Comparison of ENCODE assay signal across 7 cellular contexts in the genomic region with DNA sequence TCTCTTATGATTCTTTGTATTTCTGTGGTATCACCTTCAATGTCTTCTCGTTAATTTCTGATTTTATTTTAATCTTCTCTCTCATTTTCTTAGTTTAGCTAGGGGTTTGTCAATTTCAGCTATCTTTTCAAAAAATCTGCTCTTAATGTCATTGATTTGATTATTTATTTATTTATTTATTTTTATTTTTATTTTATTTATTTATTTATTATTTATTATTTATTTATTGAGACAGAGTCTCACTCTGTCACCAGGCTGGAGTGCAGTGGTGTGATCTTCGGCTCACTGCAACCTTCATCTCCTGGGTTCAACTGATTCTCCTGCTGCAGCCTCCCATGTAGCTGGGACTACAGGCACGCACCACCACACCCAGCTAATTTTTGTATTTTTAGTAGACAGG.
"Had no signal": no experiment of that assay in that cellular context is flagged by ENCODE, and none has a peak within 500 bp of the region (broad histone marks: within the 10 kb centered on the region; RNA-seq: fewer than 3 reads in every experiment).

No MANE protein-coding gene starts in this region.

- DNase-seq: GDM1, GF-D8 had no signal

- H3K4me3 ChIP-seq: GM12878 had no signal

- FAIRE-seq: G401.6, GM12878, GM12891, GM12892, GM18507 had no signal

- ATAC-seq: GM12878 had no signal
